ENCODE assay signal across 10 cellular contexts in the genomic region with DNA sequence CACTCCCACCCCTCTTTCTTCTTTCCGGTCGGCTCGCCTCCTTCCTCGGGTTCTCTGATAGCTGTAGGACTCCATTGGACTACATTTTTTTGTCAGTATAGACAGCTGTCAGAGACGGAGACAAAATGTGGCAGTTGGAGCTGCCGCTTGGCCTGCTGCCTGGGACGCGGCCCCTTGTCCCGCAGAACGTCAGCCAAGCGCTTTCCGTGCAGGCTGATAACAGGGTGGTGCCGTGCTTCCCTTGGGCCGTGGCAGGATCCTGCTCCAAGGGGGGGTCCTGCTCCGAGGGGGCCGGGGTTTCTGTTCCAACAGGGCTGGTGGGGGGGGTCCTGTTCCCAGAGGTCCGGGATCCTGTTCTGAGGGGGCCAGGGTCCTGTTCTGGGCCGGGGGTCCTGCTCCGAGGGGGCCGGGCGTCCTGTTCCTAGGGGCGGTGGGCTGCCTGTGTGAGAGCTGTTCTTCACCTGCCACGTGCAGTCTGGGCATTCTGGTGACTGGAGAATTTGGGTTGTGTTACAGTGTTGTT. TPM values are rescaled to one million over a fixed set of nuclear protein-coding genes. Genes with fewer than 3 reads are reported as not detected.
DNase-seq lines count a peak whose midpoint lies in the region; ATAC-seq, FAIRE-seq and TF ChIP-seq lines count a peak whose summit lies in the region.
"Had no signal": no experiment of that assay in that cellular context is flagged by ENCODE, and none has a peak within 500 bp of the region (broad histone marks: within the 10 kb centered on the region; RNA-seq: fewer than 3 reads in every experiment).

No MANE protein-coding gene starts in this region.

- CTCF ChIA-PET in SK-N-SH (lab: Yijun Ruan, JAX) (interaction anchor here (0.7 to 9.4 kb wide), 6 partner anchors 37 to 150 kb away, joined by 3 to 47 read pairs (median 4); a partner anchor contains a TSS), K562 (lab: Yijun Ruan, JAX; ENCODE audit: low intra/inter-chr PET ratio) (no interaction called here)

- no peaks in the 10 kb centered on the region for H3K9me2 ChIP-seq in SK-N-SH

- peak; percentile 80 for FAIRE-seq in K562 (lab: Jason Lieb, UNC)
- FAIRE-seq: A204.1 had no signal

- H2AFZ ChIP-seq in SK-N-SH (ENCODE audit: low read depth), result no peak overlapping the region
- no peak overlapping the region for H2AFZ ChIP-seq in K562 (ENCODE audit: low read depth, low read length)

- WGBS in SK-N-SH (ENCODE audit: low lambda C conversion rate), result 89% methylated on average over 12 of the region's 23 CpGs
- WGBS in K562 (ENCODE audit: insufficient coverage, low coverage, missing lambda C conversion rate), result 12% methylated on average over 19 of the region's 23 CpGs

- H3K4me2 ChIP-seq in SK-N-SH (peak overlapping the region; percentile 96; the same call in 1 of the 2 replicates), K562 (ENCODE audit: insufficient read depth, low read length) (peak overlapping the region; percentile 96)

- H3K9me1 ChIP-seq in K562 (ENCODE audit: control insufficient read depth, insufficient read depth, low read length), result peaks cover 36% of the 10 kb centered on the region

- H3K9ac ChIP-seq in SK-N-SH, result no peak overlapping the region
- peak overlapping the region; percentile 30 to 86; a peak in 3 of 4 replicates for H3K9ac ChIP-seq in K562 (ENCODE audit: insufficient read depth in 1 of 2, low read depth in 2 of 2, low read length in 2 of 2)

- H3F3A ChIP-seq in SK-N-SH (replicated peaks; ENCODE audit: insufficient read depth), result no peaks in the 10 kb centered on the region

- peaks cover 92% of the 10 kb centered on the region for H4K20me1 ChIP-seq in SK-N-SH (ENCODE audit: insufficient read depth)
- peaks cover 87% of the 10 kb centered on the region for H4K20me1 ChIP-seq in K562 (replicated peaks; ENCODE audit: control insufficient read depth, insufficient read depth, low read length)

- H3K4me3 ChIP-seq in SK-N-SH (ENCODE audit: low read depth in 2 of 2, low read length in 1 of 2) (no peak overlapping the region), K562 (peak overlapping the region; percentile 53; the same call in 1 of the 2 replicates), left lung (peak overlapping the region; percentile 69 to 93)

- intact Hi-C loops in K562 (cut with micrococcal nuclease), result no loop called here
- intact Hi-C loops in left lung (cut with DNase I), result loop anchor here in 1 of 2 donors (10.0 kb wide), 1 partner anchor 82 kb away; no protein-coding TSS in a partner anchor

- H3K4me1 ChIP-seq in SK-N-SH (ENCODE audit: control insufficient read depth in 1 of 2, insufficient read depth in 2 of 2, low read depth in 1 of 2, low read length in 1 of 2) (peaks cover 0 to 69% of the 10 kb centered on the region in 2 experiments; a peak in 2 of 4 replicates), K562 (replicated peaks in 1 of 2; ENCODE audit: control insufficient read depth in 2 of 2, insufficient read depth in 2 of 2, low read length in 2 of 2) (peaks cover 36 to 90% of the 10 kb centered on the region in 2 experiments), left lung (peaks cover 62 to 86% of the 10 kb centered on the region in 2 donors)

- no peaks in the 10 kb centered on the region for H3K36me3 ChIP-seq in SK-N-SH (replicated peaks in 1 of 2; ENCODE audit: control insufficient read depth in 1 of 2, insufficient read depth in 2 of 2, low read length in 1 of 2)
- H3K36me3 ChIP-seq in K562 (ENCODE audit: control insufficient read depth, insufficient read depth, low read length), result peaks cover 24% of the 10 kb centered on the region; the same call in 2 of the 3 replicates
- H3K36me3 ChIP-seq in left lung, result no peaks in the 10 kb centered on the region

- no peak for ATAC-seq in SK-N-SH treated with all-trans-retinoic acid at 6 μM for 48 hours
- ATAC-seq in K562, result peak; percentile 7
- no peak for ATAC-seq in left lung
- no peak for ATAC-seq in HG03025 (IDR thresholded peaks at IDR 0.05; ENCODE audit: low FRiP score, unreplicated experiment)
- ATAC-seq in GM21390 (IDR thresholded peaks at IDR 0.05; ENCODE audit: unreplicated experiment), result no peak

- TF ChIP-seq POLR2A in K562 (conservative IDR thresholded peaks at IDR 0.05), result no peak

- TF ChIP-seq CTCF in SK-N-SH (IDR thresholded peaks at IDR 0.05) (no peak), K562 (IDR thresholded peaks at IDR 0.05 in 2 of 3, conservative IDR thresholded peaks at IDR 0.05 in 1 of 3; ENCODE audit: insufficient read depth in 2 of 3, low read depth in 1 of 3, low read length in 3 of 3) (no peak), left lung (IDR thresholded peaks at IDR 0.05) (no peak)

- in situ Hi-C loops in K562 (cut with MboI), result loop anchor here (5.0 kb wide), 1 partner anchor 36 kb away; no protein-coding TSS in a partner anchor

- TF ChIP-seq RAD21 in SK-N-SH (IDR thresholded peaks at IDR 0.05; ENCODE audit: low read length) (no peak), K562 (CRISPR knock-in tag; conservative IDR thresholded peaks at IDR 0.05 in 1 of 2, IDR thresholded peaks at IDR 0.05 in 1 of 2) (no peak)

- BruUV-seq in K562 (replicated peaks; lab: Mats Ljungman, UMichigan), result no TSS peak

- TF ChIP-seq EP300 in SK-N-SH (IDR thresholded peaks at IDR 0.05; ENCODE audit: borderline replicate concordance in 1 of 2, low read depth in 1 of 2, low read length in 1 of 2) (no peak), K562 (IDR thresholded peaks at IDR 0.05; ENCODE audit: low read length) (no peak)

- peaks cover 93% of the 10 kb centered on the region for H3K79me2 ChIP-seq in SK-N-SH (ENCODE audit: insufficient read depth)
- peaks cover 93% of the 10 kb centered on the region for H3K79me2 ChIP-seq in K562 (ENCODE audit: control insufficient read depth, insufficient read depth, low read length)

- no peaks in the 10 kb centered on the region for H3K9me3 ChIP-seq in SK-N-SH
- no peaks in the 10 kb centered on the region for H3K9me3 ChIP-seq in K562 (replicated peaks; ENCODE audit: control insufficient read depth, insufficient read depth, low read depth, low read length)
- H3K9me3 ChIP-seq in left lung, result no peaks in the 10 kb centered on the region

- no peak for DNase-seq in SK-N-SH
- peak in 2 of 4 experiments; percentile 47 to 75 for DNase-seq in K562 (ENCODE audit: extremely low read depth in 1 of 4, low spot score in 3 of 4)
- DNase-seq in left lung, result peak in 1 of 2 donors; percentile 81
- DNase-seq in medulla oblongata (ENCODE audit: extremely low spot score), result no peak
- DNase-seq: NCI-H345 had no signal

- H3K27ac ChIP-seq in SK-N-SH (ENCODE audit: low read depth in 2 of 2, low read length in 1 of 2), result no peak overlapping the region; a peak in 1 of 4 replicates
- peak overlapping the region; percentile 66; the same call in 2 of the 3 replicates for H3K27ac ChIP-seq in K562 (ENCODE audit: extremely low read depth, low read depth, low read length)
- peak overlapping the region; percentile 89 to 93 for H3K27ac ChIP-seq in left lung
- peak overlapping the region; percentile 84 for H3K27ac ChIP-seq in temporal lobe (ENCODE audit: low read depth, low read length)

- POLR2A ChIA-PET in SK-N-SH (lab: Yijun Ruan, JAX) (no interaction called here), K562 (lab: Yijun Ruan, JAX) (interaction anchor here (0.6 to 1.9 kb wide), 7 partner anchors 8 to 310 kb away, joined by 3 to 5 read pairs (median 3); no protein-coding TSS in a partner anchor)

- H3K27me3 ChIP-seq in SK-N-SH (ENCODE audit: insufficient read depth), result no peaks in the 10 kb centered on the region
- no peaks in the 10 kb centered on the region for H3K27me3 ChIP-seq in K562 (ENCODE audit: control insufficient read depth in 2 of 2, insufficient read depth in 2 of 2, low read length in 2 of 2)
- H3K27me3 ChIP-seq in left lung, result no peaks in the 10 kb centered on the region

RNA-seq across cellular contexts. Expression of a gene that starts 4.9 kb away (rescaled TPM):
- polyA plus RNA-seq in SK-N-SH (2012; rRNA removed) (3.5 and 7.2 TPM in 2 replicates), K562 (2011; rRNA removed) (3.1 and 4.6 TPM in 2 replicates), K562 (2014; fragmentation: Illumina TruSeq; extraction: Trizol) (15.8 and 21.4 TPM in 2 replicates), K562 (2014; fragmentation: Nextera tagmentation; extraction: Ambion mirVana) (under 1 TPM; 0.10 to 0.39 TPM), K562 (2014; rRNA removed) (16.4 and 17.0 TPM in 2 replicates)
- polyA plus RNA-seq in SK-N-SH (2012; cell fraction: cytosol; rRNA removed), result 7.1 and 8.9 TPM in 2 replicates
- 14.0 and 14.8 TPM in 2 replicates for polyA plus RNA-seq in SK-N-SH (2012; cell fraction: nucleus; rRNA removed)
- total RNA-seq in K562 (2011; cell fraction: chromatin; rRNA removed; ENCODE audit: low replicate concordance), result 25.0 and 40.0 TPM in 2 replicates
- total RNA-seq in K562 (2011; cell fraction: nucleolus; rRNA removed), result 28.2 and 34.2 TPM in 2 replicates
- 21.0 and 24.4 TPM in 2 replicates for total RNA-seq in K562 (2011; cell fraction: nucleoplasm; rRNA removed)
- total RNA-seq in K562 (2014; rRNA removed) (10.8 and 16.6 TPM in 2 replicates), K562 (2014; rRNA removed; fragmentation: Illumina TruSeq; extraction: Trizol) (2.8 and 3.2 TPM in 2 replicates), K562 (2015; rRNA removed; fragmentation: Illumina TruSeq; extraction: Trizol) (4.6 and 5.6 TPM in 2 replicates), K562 (2021) (55.4 and 60.5 TPM in 2 replicates), left lung (10 to 100 TPM; 75.8 to 89.0 TPM), temporal lobe (26.1 TPM)
- 3.6 and 6.1 TPM in 2 replicates for polyA plus RNA-seq in K562 (2011; cell fraction: cytosol; rRNA removed)
- polyA plus RNA-seq in K562 (2011; cell fraction: nucleus; rRNA removed), result 8.6 and 16.4 TPM in 2 replicates
- polyA plus RNA-seq in K562 (2012), result 13.2 and 13.6 TPM in 2 replicates
- 2.7 and 4.6 TPM in 2 replicates for polyA minus RNA-seq in K562 (2011; rRNA and poly(A)+ RNA removed)
- polyA minus RNA-seq in K562 (2011; cell fraction: cytosol; rRNA and poly(A)+ RNA removed), result 20.6 and 21.9 TPM in 2 replicates
- 8.6 and 10.9 TPM in 2 replicates for polyA minus RNA-seq in K562 (2011; cell fraction: nucleus; rRNA and poly(A)+ RNA removed)

RNA-seq across cellular contexts. Expression of a gene that starts 38.4 kb away (rescaled TPM):
- polyA plus RNA-seq in SK-N-SH (2012; rRNA removed) (35.6 and 58.3 TPM in 2 replicates), K562 (2011; rRNA removed) (9.9 and 13.5 TPM in 2 replicates), K562 (2014; fragmentation: Illumina TruSeq; extraction: Trizol) (8.4 and 22.6 TPM in 2 replicates), K562 (2014; fragmentation: Nextera tagmentation; extraction: Ambion mirVana) (1 to 10 TPM in 1 of 2 experiments, under 1 TPM in 1; 0.58 to 1.0 TPM), K562 (2014; rRNA removed) (143 and 153 TPM in 2 replicates)
- 26.9 and 34.4 TPM in 2 replicates for polyA plus RNA-seq in SK-N-SH (2012; cell fraction: cytosol; rRNA removed)
- polyA plus RNA-seq in SK-N-SH (2012; cell fraction: nucleus; rRNA removed), result 75.0 and 112 TPM in 2 replicates
- total RNA-seq in K562 (2011; cell fraction: chromatin; rRNA removed; ENCODE audit: low replicate concordance), result 32.5 and 87.9 TPM in 2 replicates
- total RNA-seq in K562 (2011; cell fraction: nucleolus; rRNA removed), result 57.6 and 57.7 TPM in 2 replicates
- 37.4 and 38.2 TPM in 2 replicates for total RNA-seq in K562 (2011; cell fraction: nucleoplasm; rRNA removed)
- total RNA-seq in K562 (2014; rRNA removed) (74.4 and 79.5 TPM in 2 replicates), K562 (2014; rRNA removed; fragmentation: Illumina TruSeq; extraction: Trizol) (4.5 and 5.2 TPM in 2 replicates), K562 (2015; rRNA removed; fragmentation: Illumina TruSeq; extraction: Trizol) (13.7 and 15.9 TPM in 2 replicates), K562 (2021) (142 TPM in 2 replicates), left lung (10 to 100 TPM; 51.6 to 69.7 TPM), temporal lobe (24.6 TPM)
- polyA plus RNA-seq in K562 (2011; cell fraction: cytosol; rRNA removed), result 19.5 and 92.5 TPM in 2 replicates
- polyA plus RNA-seq in K562 (2011; cell fraction: nucleus; rRNA removed), result 23.2 and 44.5 TPM in 2 replicates
- 74.5 and 114 TPM in 2 replicates for polyA plus RNA-seq in K562 (2012)
- 3.3 and 3.9 TPM in 2 replicates for polyA minus RNA-seq in K562 (2011; rRNA and poly(A)+ RNA removed)
- 16.1 and 25.8 TPM in 2 replicates for polyA minus RNA-seq in K562 (2011; cell fraction: cytosol; rRNA and poly(A)+ RNA removed)
- 10.0 and 14.0 TPM in 2 replicates for polyA minus RNA-seq in K562 (2011; cell fraction: nucleus; rRNA and poly(A)+ RNA removed)

Comparison
In these comparisons a context has a peak if more than half of its experiments do, and no peak if none do; other contexts are left out.
1. H3K27ac ChIP-seq: peak in K562 (single experiment), left lung (2 of 2) and temporal lobe (single experiment); none in SK-N-SH (0 of 2).
2. H3K4me3 ChIP-seq: peak in K562 (single experiment) and left lung (2 of 2); none in SK-N-SH (0 of 2).